In genomic region chr16:1355591-1355990, GRCh38 we compare ENCODE assay signal across 30 cellular contexts.
"Had no signal": no experiment of that assay in that cellular context is flagged by ENCODE, and none has a peak within 500 bp of the region (broad histone marks: within the 10 kb centered on the region; RNA-seq: fewer than 3 reads in every experiment).

No MANE protein-coding gene starts in this region.

- H3K27ac Mint-ChIP-seq: activated T-cell treated with anti-CD3 and anti-CD28 coated beads, Interleukin-2, amount 50 U/mL, for 72 hours; natural killer cell treated with Interleukin-12 subunit alpha and Interleukin-12 subunit beta and Interleukin-15 and Interleukin-18, amount 100 ng/mL, for 72 hours; T-helper 1 cell treated with Interleukin-12 subunit alpha and Interleukin-12 subunit beta and Interleukin-4 antibody, amounts not matched to agents 30 μg/mL and 1 μg/mL, for 36 hours had no signal

- H2AFZ ChIP-seq: hepatocyte had no signal

- H3K27me3 ChIP-seq: gastroesophageal sphincter, hepatocyte, neutrophil, sigmoid colon, suprapubic skin, tibial artery had no signal

- H3K27me3 Mint-ChIP-seq: activated naive CD8-positive, alpha-beta T cell treated with anti-CD3 and anti-CD28 coated beads, Interleukin-2, amount 50 U/mL, for 24 hours; natural killer cell treated with Interleukin-12 subunit alpha and Interleukin-12 subunit beta and Interleukin-15 and Interleukin-18, amount 100 ng/mL, for 72 hours had no signal

- H3K9me3 ChIP-seq: gastroesophageal sphincter, left ventricle myocardium inferior, mucosa of descending colon, neutrophil, sigmoid colon, SK-N-SH, suprapubic skin, tibial artery had no signal

- H3K9ac ChIP-seq: SK-N-SH had no signal

- H3K9me3 Mint-ChIP-seq: activated naive CD8-positive, alpha-beta T cell treated with anti-CD3 and anti-CD28 coated beads, Interleukin-2, amount 50 U/mL, for 24 hours; activated T-cell treated with anti-CD3 and anti-CD28 coated beads, Interleukin-2, amount 50 U/mL, for 72 hours; natural killer cell treated with Interleukin-12 subunit alpha and Interleukin-12 subunit beta and Interleukin-15 and Interleukin-18, amount 100 ng/mL, for 72 hours; T-helper 1 cell treated with Interleukin-12 subunit alpha and Interleukin-12 subunit beta and Interleukin-4 antibody, amounts not matched to agents 30 μg/mL and 1 μg/mL, for 36 hours had no signal

- H3K36me3 Mint-ChIP-seq: natural killer cell treated with Interleukin-12 subunit alpha and Interleukin-12 subunit beta and Interleukin-15 and Interleukin-18, amount 100 ng/mL, for 72 hours had no signal

- H3K4me3 ChIP-seq: gastroesophageal sphincter, hepatocyte, left ventricle myocardium inferior, lung, mucosa of descending colon, sigmoid colon, suprapubic skin, tibial artery had no signal

- DNase-seq: activated CD4-positive, alpha-beta T cell treated with anti-CD3 and anti-CD28 coated beads for 4 hours; activated CD4-positive, alpha-beta T cell treated with anti-CD3 and anti-CD28 coated beads, Interleukin-2, amount 50 U/mL, for 4 hours; activated naive CD4-positive, alpha-beta T cell treated with Interleukin-2 at 50 U/mL for 16 hours; activated naive CD8-positive, alpha-beta T cell treated with anti-CD3 and anti-CD28 coated beads, Interleukin-2, amount 50 U/mL, for 24 hours; activated T-cell treated with anti-CD3 and anti-CD28 coated beads for 4 hours; effector CD8-positive, alpha-beta T cell; islet precursor cell; left ventricle myocardium inferior; mucosa of descending colon; retina; sigmoid colon; SK-N-SH; small intestine; stimulated activated CD4-positive, alpha-beta T cell treated with anti-CD3 and anti-CD28 coated beads, Interleukin-4, amount 100 ng/mL, for 24 hours; stimulated activated naive CD4-positive, alpha-beta T cell; SW 1271; T-helper 9 cell; tibial artery had no signal

- ATAC-seq: activated naive CD8-positive, alpha-beta T cell treated with anti-CD3 and anti-CD28 coated beads, Interleukin-2, amount 50 U/mL, for 24 hours; activated T-cell treated with anti-CD3 and anti-CD28 coated beads, Interleukin-2, amount 50 U/mL, for 72 hours; gastroesophageal sphincter; mucosa of descending colon; natural killer cell treated with Interleukin-12 subunit alpha and Interleukin-12 subunit beta and Interleukin-15 and Interleukin-18, amount 100 ng/mL, for 72 hours had no signal

- H3K4me3 Mint-ChIP-seq: activated naive CD8-positive, alpha-beta T cell treated with anti-CD3 and anti-CD28 coated beads, Interleukin-2, amount 50 U/mL, for 24 hours; activated T-cell treated with anti-CD3 and anti-CD28 coated beads, Interleukin-2, amount 50 U/mL, for 72 hours; natural killer cell treated with Interleukin-12 subunit alpha and Interleukin-12 subunit beta and Interleukin-15 and Interleukin-18, amount 100 ng/mL, for 72 hours; T-helper 1 cell treated with Interleukin-12 subunit alpha and Interleukin-12 subunit beta and Interleukin-4 antibody, amounts not matched to agents 30 μg/mL and 1 μg/mL, for 36 hours had no signal

- H3K4me2 ChIP-seq: hepatocyte, SK-N-SH had no signal

- H3K27ac ChIP-seq: gastroesophageal sphincter, hepatocyte, left ventricle myocardium inferior, neutrophil, sigmoid colon, suprapubic skin, tibial artery, VCaP had no signal

- FAIRE-seq: bronchial epithelial cell, colon, small intestine, TTC549 had no signal
